Comparison of ENCODE assay signal across 19 cellular contexts in genomic region chr5:6082685-6083084, GRCh38.
"Had no signal": no experiment of that assay in that cellular context is flagged by ENCODE, and none has a peak within 500 bp of the region (broad histone marks: within the 10 kb centered on the region; RNA-seq: fewer than 3 reads in every experiment).

No MANE protein-coding gene starts in this region.

- H3K27ac Mint-ChIP-seq: dendritic cell treated with granulocyte-macrophage colony-stimulating factor and Interleukin-4, amounts not matched to agents 40 ng/mL and 50 ng/mL, for 4 days; natural killer cell treated with Interleukin-12 subunit alpha and Interleukin-12 subunit beta and Interleukin-15 and Interleukin-18, amount 100 ng/mL, for 72 hours; progenitor cell of endocrine pancreas had no signal

- H3K36me3 Mint-ChIP-seq: natural killer cell treated with Interleukin-12 subunit alpha and Interleukin-12 subunit beta and Interleukin-15 and Interleukin-18, amount 100 ng/mL, for 72 hours had no signal

- H3K27me3 Mint-ChIP-seq: dendritic cell treated with granulocyte-macrophage colony-stimulating factor and Interleukin-4, amounts not matched to agents 40 ng/mL and 50 ng/mL, for 4 days; natural killer cell treated with Interleukin-12 subunit alpha and Interleukin-12 subunit beta and Interleukin-15 and Interleukin-18, amount 100 ng/mL, for 72 hours had no signal

- H3K4me3 Mint-ChIP-seq: dendritic cell treated with granulocyte-macrophage colony-stimulating factor and Interleukin-4, amounts not matched to agents 40 ng/mL and 50 ng/mL, for 4 days; natural killer cell treated with Interleukin-12 subunit alpha and Interleukin-12 subunit beta and Interleukin-15 and Interleukin-18, amount 100 ng/mL, for 72 hours had no signal

- ATAC-seq: heart right ventricle; lower lobe of right lung; natural killer cell treated with Interleukin-12 subunit alpha and Interleukin-12 subunit beta and Interleukin-15 and Interleukin-18, amount 100 ng/mL, for 72 hours; pancreas; right cardiac atrium; stimulated activated naive CD8-positive, alpha-beta T cell treated with anti-CD3 and anti-CD28 coated beads, Interleukin-15, Interleukin-2, amounts not matched to agents 100 U/mL and 50 U/mL, for 24 hours; upper lobe of right lung had no signal

- H3K4me1 ChIP-seq: heart right ventricle, left ventricle myocardium inferior, lower lobe of right lung, pancreas, tibial nerve, upper lobe of right lung had no signal

- H3K27ac ChIP-seq: heart right ventricle, left ventricle myocardium inferior, lower lobe of right lung, pancreas, tibial nerve, upper lobe of right lung, vagina had no signal

- H3K4me3 ChIP-seq: heart right ventricle, left ventricle myocardium inferior, lower lobe of right lung, pancreas, smooth muscle cell, tibial nerve, upper lobe of right lung, vagina had no signal

- H3K9me3 Mint-ChIP-seq: natural killer cell treated with Interleukin-12 subunit alpha and Interleukin-12 subunit beta and Interleukin-15 and Interleukin-18, amount 100 ng/mL, for 72 hours had no signal

- H3K4me2 ChIP-seq: smooth muscle cell had no signal

- H3K9me3 ChIP-seq: heart right ventricle, left ventricle myocardium inferior, lower lobe of right lung, pancreas, tibial nerve, upper lobe of right lung, vagina had no signal

- H3K36me3 ChIP-seq: heart right ventricle, left ventricle myocardium inferior, lower lobe of right lung, pancreas, tibial nerve, upper lobe of right lung, vagina had no signal

- DNase-seq: erythroblast; heart right ventricle; hypothalamus; left ventricle myocardium inferior; lower lobe of right lung; mesenchymal stem cell; midbrain; occipital lobe; pancreas; right cardiac atrium; stimulated activated CD4-positive, alpha-beta T cell treated with anti-CD3 and anti-CD28 coated beads, Interleukin-2, amount 100 ng/mL, for 48 hours; stimulated activated naive CD8-positive, alpha-beta T cell treated with anti-CD3 and anti-CD28 coated beads, Interleukin-15, Interleukin-2, amounts not matched to agents 100 U/mL and 50 U/mL, for 24 hours; upper lobe of right lung had no signal

- H3K27me3 ChIP-seq: pancreas, tibial nerve, upper lobe of right lung, vagina had no signal
